ENCODE assay signal across 8 cellular contexts in genomic region chr6:10746915-10747250, GRCh38. TPM values are rescaled to one million over a fixed set of nuclear protein-coding genes. Genes with fewer than 3 reads are reported as not detected.
A peak's percentile ranks its signal among the peaks of the same experiment; 100 is the strongest.
DNase-seq lines count a peak whose midpoint lies in the region; ATAC-seq and TF ChIP-seq lines count a peak whose summit lies in the region.

No MANE protein-coding gene starts in this region.

- H4K8ac ChIP-seq in trophoblast cell (ENCODE audit: low read depth, low read length) = peak overlapping the region; percentile 75

- peak overlapping the region; percentile 9 for H3K18ac ChIP-seq in trophoblast cell (ENCODE audit: low read length)

- WGBS in trophoblast cell (ENCODE audit: extremely low coverage, insufficient coverage, insufficient read length) = no CpG with 5 or more reads among the region's 9 CpGs

- H3K4ac ChIP-seq in trophoblast cell (ENCODE audit: low read depth, low read length) = no peak overlapping the region

- peak overlapping the region; percentile 34 for H4K12ac ChIP-seq in trophoblast cell (ENCODE audit: low read depth, low read length)

- H2BK120ac ChIP-seq in trophoblast cell (ENCODE audit: insufficient read depth, low read length, poor library complexity) = no peak overlapping the region

- H3K9ac ChIP-seq in DND-41 (ENCODE audit: low read depth, low read length) = peak overlapping the region; percentile 82
- H3K9ac ChIP-seq in PC-3 (ENCODE audit: low read length) = peak overlapping the region; percentile 96
- no peak overlapping the region for H3K9ac ChIP-seq in trophoblast cell (ENCODE audit: low read length)

- H3K14ac ChIP-seq in trophoblast cell (ENCODE audit: low read length) = peak overlapping the region; percentile 7

- no peaks in the 10 kb centered on the region for H3F3A ChIP-seq in PC-3 (ENCODE audit: low read length, unreplicated experiment)

- H2AFZ ChIP-seq in DND-41 (ENCODE audit: low read depth, low read length) = peak overlapping the region; percentile 87
- H2AFZ ChIP-seq in PC-3 (ENCODE audit: low read length) = peak overlapping the region; percentile 91
- H2AFZ ChIP-seq in trophoblast cell (ENCODE audit: insufficient read depth, low read length, poor library complexity) = peak overlapping the region; percentile 62

- H3K27ac ChIP-seq in DND-41 (ENCODE audit: low read length) (peak overlapping the region; percentile 94), PC-3 (ENCODE audit: low read length) (no peak overlapping the region), epithelial cell of prostate (peak overlapping the region; percentile 47), trophoblast cell (ENCODE audit: low read depth, low read length) (no peak overlapping the region)

- H3K79me1 ChIP-seq in trophoblast cell (ENCODE audit: low read length) = peaks cover 7% of the 10 kb centered on the region

- no peak overlapping the region for H2BK5ac ChIP-seq in trophoblast cell (ENCODE audit: low read depth, low read length, poor library complexity)

- no peak overlapping the region for H3K23ac ChIP-seq in trophoblast cell (ENCODE audit: low read length)

- BruUV-seq in PC-3 (replicated peaks; lab: Mats Ljungman, UMichigan) = TSS peak; percentile 74

- H3K79me2 ChIP-seq in DND-41 (ENCODE audit: insufficient read depth, low read length) = peaks cover 52% of the 10 kb centered on the region
- peaks cover 42% of the 10 kb centered on the region for H3K79me2 ChIP-seq in PC-3 (ENCODE audit: low read length)
- peaks cover 6% of the 10 kb centered on the region for H3K79me2 ChIP-seq in trophoblast cell (ENCODE audit: control insufficient read depth, insufficient read depth, low read length, poor library complexity)

- POLR2A ChIA-PET in PC-3 (lab: Charles Lee; ENCODE audit: unreplicated experiment) = interaction anchor here (1.9 kb wide), 1 partner anchor 24 kb away, joined by 15 read pairs; the partner anchor contains the start of gene TMEM14C

- H3K4me3 ChIP-seq in DND-41 (ENCODE audit: low read depth in 1 of 2, low read length in 2 of 2) (peak overlapping the region; percentile 41 to 90; a peak in 3 of 4 replicates), PC-3 (ENCODE audit: low read length) (peak overlapping the region; percentile 99), trophoblast cell (ENCODE audit: low read depth, low read length) (no peak overlapping the region)

- ATAC-seq in DND-41 (ENCODE audit: insufficient read depth, low read depth) = peak; percentile 0; the same call in 1 of the 3 replicates
- ATAC-seq in PC-3 = no peak
- ATAC-seq in GM21528 (IDR thresholded peaks at IDR 0.05; ENCODE audit: low FRiP score, unreplicated experiment) = no peak

- H2AK5ac ChIP-seq in trophoblast cell (ENCODE audit: low read length) = no peak overlapping the region

- CTCF ChIA-PET in PC-3 (lab: Charles Lee) = no interaction called here

- H3K9me3 ChIP-seq in DND-41 (ENCODE audit: insufficient read depth, low read length, severe bottlenecking) (no peaks in the 10 kb centered on the region), PC-3 (ENCODE audit: low read length) (no peaks in the 10 kb centered on the region), trophoblast cell (ENCODE audit: insufficient read depth, low read depth, low read length) (no peaks in the 10 kb centered on the region)

- H3K36me3 ChIP-seq in DND-41 (ENCODE audit: insufficient read depth, low read length) (peaks cover 32% of the 10 kb centered on the region), PC-3 (ENCODE audit: low read depth, low read length) (peaks cover 5% of the 10 kb centered on the region), trophoblast cell (ENCODE audit: control insufficient read depth in 1 of 2, insufficient read depth in 2 of 2, low read length in 2 of 2) (peaks cover 6 to 19% of the 10 kb centered on the region in 2 experiments)

- no peaks in the 10 kb centered on the region for H3K9me2 ChIP-seq in PC-3 (replicated peaks; ENCODE audit: low read length)

- intact Hi-C loops in PC-3 (cut with micrococcal nuclease) = loop anchor here (1.0 kb wide), 3 partner anchors 12 to 53 kb away; partner anchors contain the start of genes C6orf52 and PAK1IP1

- H4K20me1 ChIP-seq in DND-41 (ENCODE audit: insufficient read depth, low read length) (peaks cover 13% of the 10 kb centered on the region), PC-3 (ENCODE audit: low read length) (no peaks in the 10 kb centered on the region)

- H3K4me2 ChIP-seq in DND-41 (ENCODE audit: insufficient read depth, low read length) (peak overlapping the region; percentile 70), PC-3 (ENCODE audit: low read length) (peak overlapping the region; percentile 89), trophoblast cell (ENCODE audit: low read length) (peak overlapping the region; percentile 73)

- no peak overlapping the region for H2BK12ac ChIP-seq in trophoblast cell (ENCODE audit: low read length)

- H3K27me3 ChIP-seq in DND-41 (ENCODE audit: insufficient read depth, low read length, poor library complexity) (no peaks in the 10 kb centered on the region), PC-3 (ENCODE audit: low read length) (no peaks in the 10 kb centered on the region), trophoblast cell (ENCODE audit: insufficient read depth, low read length) (no peaks in the 10 kb centered on the region)

- peaks cover 42% of the 10 kb centered on the region for H3K4me1 ChIP-seq in DND-41 (ENCODE audit: insufficient read depth, low read length)
- H3K4me1 ChIP-seq in PC-3 (ENCODE audit: insufficient read depth, low read length) = peaks cover 25% of the 10 kb centered on the region
- peaks cover 3 to 8% of the 10 kb centered on the region in 2 experiments for H3K4me1 ChIP-seq in trophoblast cell (ENCODE audit: control insufficient read depth in 1 of 2, insufficient read depth in 2 of 2, low read length in 2 of 2)

- peak overlapping the region; percentile 1 for H4K91ac ChIP-seq in trophoblast cell (ENCODE audit: low read depth, low read length)

- no peak for TF ChIP-seq CTCF in DND-41 (IDR thresholded peaks at IDR 0.05; ENCODE audit: borderline replicate concordance, extremely low read depth, low read length, poor library complexity, severe bottlenecking)
- TF ChIP-seq CTCF in PC-3 (conservative IDR thresholded peaks at IDR 0.05; ENCODE audit: low read depth, low read length) = no peak

- DNase-seq in DND-41 = no peak
- DNase-seq in PC-3 = no peak
- DNase-seq in epithelial cell of prostate (ENCODE audit: low read depth, low spot score) = no peak
- no peak for DNase-seq in trophoblast cell
- DNase-seq in AG08396 (ENCODE audit: low spot score) = no peak
- DNase-seq in NK-92 (lab: John Stamatoyannopoulos, UW; ENCODE audit: unreplicated experiment) = no peak
- no peak for DNase-seq in NCI-H1105 treated with DMSO at 0.1 percent for 48 hours (lab: John Stamatoyannopoulos, UW)

RNA-seq across cellular contexts. Expression of gene TMEM14B, which starts 0.7 kb away (rescaled TPM):
- 93.8 and 115 TPM in 2 replicates for total RNA-seq in PC-3 (2014; rRNA removed)
- 66.2 and 69.3 TPM in 2 replicates for polyA plus RNA-seq in trophoblast cell (2013)

RNA-seq across cellular contexts. Expression of gene TMEM14C, which starts 24.0 kb away (rescaled TPM):
- total RNA-seq in PC-3 (2014; rRNA removed) = 85.8 and 87.8 TPM in 2 replicates
- 200 and 206 TPM in 2 replicates for polyA plus RNA-seq in trophoblast cell (2013)

RNA-seq across cellular contexts. Expression of gene PAK1IP1, which starts 52.1 kb away (rescaled TPM):
- 32.8 and 34.0 TPM in 2 replicates for total RNA-seq in PC-3 (2014; rRNA removed)
- 16.1 and 16.9 TPM in 2 replicates for polyA plus RNA-seq in trophoblast cell (2013)

RNA-seq across cellular contexts. Expression of gene C6orf52, which starts 52.5 kb away (rescaled TPM):
- 0.80 TPM in 1 of 2 replicates, not detected in the other for total RNA-seq in PC-3 (2014; rRNA removed)
- 3.5 and 4.0 TPM in 2 replicates for polyA plus RNA-seq in trophoblast cell (2013)

Comparison
In these comparisons a context has a peak if more than half of its experiments do, and no peak if none do; other contexts are left out.
1. H3K27ac ChIP-seq: peak in DND-41 (single experiment) and epithelial cell of prostate (single experiment); none in PC-3 (single experiment) and trophoblast cell (single experiment).
2. Peak in every context shown above with its lines, with median percentiles within 50 percentile points of each other: H2AFZ ChIP-seq and H3K4me2 ChIP-seq.